ENCODE assay signal across 8 cellular contexts in the genomic region with DNA sequence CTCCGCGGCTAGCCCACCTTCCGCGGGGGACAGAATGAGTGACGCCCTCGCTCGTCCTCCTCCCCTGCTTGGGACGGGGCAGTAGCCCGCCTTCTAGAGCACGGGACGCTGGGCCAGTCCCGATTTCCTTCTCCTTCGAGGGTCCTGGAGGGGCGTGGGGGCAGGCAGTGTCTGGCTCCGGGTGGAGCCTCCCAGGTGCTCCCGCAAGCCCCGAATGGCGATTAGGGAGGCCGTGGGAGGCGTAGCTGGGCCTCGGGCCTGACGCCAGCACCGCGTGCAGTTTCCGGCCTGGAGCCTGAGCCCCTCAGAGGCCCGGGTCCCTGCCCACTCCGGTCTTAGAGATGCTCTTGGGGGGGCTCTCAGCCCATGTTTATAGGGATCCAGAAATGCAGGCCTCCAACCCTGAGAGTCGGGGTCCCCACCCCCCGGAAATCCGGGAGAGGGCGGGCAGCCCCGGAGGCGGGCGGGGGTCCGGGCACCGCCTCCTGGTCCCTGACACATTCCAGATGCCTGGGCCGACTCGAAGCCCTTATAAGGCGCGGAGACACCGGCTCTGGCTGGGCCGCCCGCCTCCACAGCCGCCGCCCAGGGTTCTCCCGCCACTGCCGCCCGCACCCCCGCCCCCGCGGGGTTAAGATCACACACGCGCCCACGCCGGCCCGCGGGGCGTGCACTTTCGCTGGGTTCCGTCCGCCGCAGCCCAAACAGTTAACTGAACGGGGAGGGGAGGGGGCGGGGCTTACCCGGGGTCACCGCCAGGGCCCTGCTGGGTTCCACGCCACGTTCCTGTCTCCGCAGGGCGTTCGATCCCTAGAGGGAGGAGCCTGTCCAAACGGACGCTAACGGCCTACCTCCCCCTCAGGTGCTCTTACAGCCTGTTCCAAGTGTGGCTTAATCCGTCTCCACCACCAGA. TPM values are rescaled to one million over a fixed set of nuclear protein-coding genes. Genes with fewer than 3 reads are reported as not detected.
DNase-seq lines count a peak whose midpoint lies in the region; ATAC-seq and TF ChIP-seq lines count a peak whose summit lies in the region.

No MANE protein-coding gene starts in this region.

- DNase-seq in GM10266 (ENCODE audit: extremely low spot score), result peak; percentile 89
- DNase-seq in Panc1 (ENCODE audit: low read depth, low spot score), result no peak
- DNase-seq in activated T-cell treated with anti-CD3 and anti-CD28 coated beads, Interleukin-2, amount 50 U/mL, for 48 hours, result peak; percentile 88 to 91
- DNase-seq in myocyte (ENCODE audit: low read depth), result peak; percentile 84
- DNase-seq in stimulated activated CD8-positive, alpha-beta memory T cell treated with anti-CD3 and anti-CD28 coated beads, Interleukin-7, amount 100 ng/mL, for 24 hours (ENCODE audit: low read depth), result peak; percentile 49

- intact Hi-C loops in Panc1 (cut with micrococcal nuclease; ENCODE audit: unreplicated experiment), result no loop called here

- ATAC-seq in HG02981 (IDR thresholded peaks at IDR 0.05; ENCODE audit: unreplicated experiment) (peak; percentile 31), Panc1 (peak; percentile 50), esophagus mucosa (peak; percentile 58), GM18520 (IDR thresholded peaks at IDR 0.05; ENCODE audit: unreplicated experiment) (no peak)

- no TSS peak for BruUV-seq in Panc1 (replicated peaks; lab: Mats Ljungman, UMichigan)

- no peaks in the 10 kb centered on the region for H3K9me3 ChIP-seq in Panc1 (ENCODE audit: control insufficient read depth, insufficient read depth, low read depth, low read length)

- peak overlapping the region; percentile 95 to 96 for H3K4me3 ChIP-seq in Panc1 (ENCODE audit: low read depth in 2 of 2, low read length in 2 of 2)

- H3K4me1 ChIP-seq in Panc1 (ENCODE audit: control insufficient read depth, insufficient read depth, low read length), result peaks cover 27% of the 10 kb centered on the region

- H3K27ac ChIP-seq in Panc1 (ENCODE audit: low read length), result peak overlapping the region; percentile 88

- CTCF ChIA-PET in Panc1 (lab: Charles Lee), result interaction anchor here (0.6 kb wide), 1 partner anchor 1421 kb away, joined by 3 read pairs; no protein-coding TSS in a partner anchor

- no peak for TF ChIP-seq CTCF in GM10266 (IDR thresholded peaks at IDR 0.05; ENCODE audit: control insufficient read depth, insufficient read depth, low read depth, missing control alignments)
- no peak for TF ChIP-seq CTCF in Panc1 (IDR thresholded peaks at IDR 0.05)

- in situ Hi-C loops in Panc1 (cut with HindIII; ENCODE audit: low pct_unique_long_range_greater_than_20kb, low sequenced_read_pairs), result no loop called here

- H3K27me3 ChIP-seq in Panc1 (ENCODE audit: control insufficient read depth, insufficient read depth, low read length), result no peaks in the 10 kb centered on the region

- H3K36me3 ChIP-seq in Panc1 (ENCODE audit: control insufficient read depth, insufficient read depth, low read length), result peaks cover 6% of the 10 kb centered on the region; the same call in 1 of the 2 replicates

- POLR2A ChIA-PET in Panc1 (lab: Charles Lee), result interaction anchor here (0.5 to 2.5 kb wide), 10 partner anchors 8 to 584 kb away, joined by 3 to 16 read pairs (median 5); a partner anchor contains a TSS

RNA-seq across cellular contexts. Expression of a gene that starts 1.5 kb away (rescaled TPM):
- total RNA-seq in Panc1 (2021; ENCODE audit: unreplicated experiment), result 469 TPM
- 387 TPM for polyA plus RNA-seq in Panc1 (2012; ENCODE audit: insufficient read length)
- 6.9 TPM for total RNA-seq in esophagus mucosa
- 43.9 and 78.9 TPM in 2 replicates for total RNA-seq in myocyte
- 103 TPM for polyA plus RNA-seq in myocyte (2012)

RNA-seq across cellular contexts. Expression of a gene that starts 12.8 kb away (rescaled TPM):
- total RNA-seq in Panc1 (2021; ENCODE audit: unreplicated experiment) (2.5 TPM), esophagus mucosa (not detected), myocyte (not detected in 2 replicates)
- polyA plus RNA-seq in Panc1 (2012; ENCODE audit: insufficient read length), result 4.2 TPM
- polyA plus RNA-seq in myocyte (2012), result 0.03 TPM

RNA-seq across cellular contexts. Expression of a gene that starts 39.9 kb away (rescaled TPM):
- total RNA-seq in Panc1 (2021; ENCODE audit: unreplicated experiment) (7.7 TPM), esophagus mucosa (not detected), myocyte (not detected in 2 replicates)
- polyA plus RNA-seq in Panc1 (2012; ENCODE audit: insufficient read length), result 50.5 TPM
- polyA plus RNA-seq in myocyte (2012), result not detected

RNA-seq across cellular contexts. Expression of a gene that starts 45.0 kb away (rescaled TPM):
- total RNA-seq in Panc1 (2021; ENCODE audit: unreplicated experiment), result 0.05 TPM
- polyA plus RNA-seq in Panc1 (2012; ENCODE audit: insufficient read length), result not detected
- 0.12 TPM for total RNA-seq in esophagus mucosa
- total RNA-seq in myocyte, result not detected in 2 replicates
- not detected for polyA plus RNA-seq in myocyte (2012)
